In the genomic region with DNA sequence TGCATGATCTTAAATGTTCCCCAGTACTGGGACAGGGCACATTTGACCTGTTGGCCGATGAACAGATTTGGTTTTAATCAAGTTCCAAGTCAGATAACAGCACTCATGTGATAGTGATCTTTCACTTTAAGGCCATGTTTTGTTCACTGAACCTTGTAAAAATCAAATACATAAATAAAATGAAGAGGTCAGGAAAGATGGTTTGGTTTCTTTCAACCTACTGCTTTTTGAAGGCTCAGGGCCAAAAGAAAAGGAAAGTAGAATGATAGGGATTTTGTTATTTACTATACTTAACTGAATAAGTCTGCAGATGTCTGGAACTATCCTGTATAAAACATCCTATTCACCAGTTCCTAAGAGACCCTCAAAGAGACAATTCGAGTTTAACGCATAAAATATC, we compare ENCODE assay signal across 34 cellular contexts.
"Had no signal": no experiment of that assay in that cellular context is flagged by ENCODE, and none has a peak within 500 bp of the region (broad histone marks: within the 10 kb centered on the region; RNA-seq: fewer than 3 reads in every experiment).

No MANE protein-coding gene starts in this region.

- H3K4me3 ChIP-seq: MG63, PC-9 had no signal

- H3K4me1 Mint-ChIP-seq: activated CD4-positive, alpha-beta T cell treated with anti-CD3 and anti-CD28 coated beads for 36 hours; activated CD4-positive, alpha-beta T cell treated with anti-CD3 and anti-CD28 coated beads, Interleukin-2, amount 10 ng/mL, durations not matched to agents 7 days and 5 days; activated naive CD8-positive, alpha-beta T cell treated with anti-CD3 and anti-CD28 coated beads, Interleukin-2, amount 50 U/mL, for 24 hours; WTC11 had no signal

- H3K36me3 ChIP-seq: brain microvascular endothelial cell, MG63 had no signal

- H3K27me3 ChIP-seq: brain microvascular endothelial cell, MG63 had no signal

- H3K27ac Mint-ChIP-seq: activated CD4-positive, alpha-beta T cell treated with anti-CD3 and anti-CD28 coated beads for 36 hours; activated CD4-positive, alpha-beta T cell treated with anti-CD3 and anti-CD28 coated beads, Interleukin-2, amount 10 ng/mL, durations not matched to agents 7 days and 5 days; activated CD8-positive, alpha-beta T cell treated with anti-CD3 and anti-CD28 coated beads, Interleukin-2, amount 10 ng/mL, durations not matched to agents 7 days and 5 days; activated naive CD4-positive, alpha-beta T cell treated with anti-CD3 and anti-CD28 coated beads for 36 hours; activated naive CD4-positive, alpha-beta T cell treated with anti-CD3 and anti-CD28 coated beads, Interleukin-2, amount 50 U/mL, for 72 hours; activated naive CD8-positive, alpha-beta T cell treated with anti-CD3 and anti-CD28 coated beads, Interleukin-2, amount 50 U/mL, for 24 hours; activated T-cell treated with anti-CD3 and anti-CD28 coated beads, Interleukin-2, amount 50 U/mL, for 24 hours; activated T-helper 2 cell treated with anti-CD3 and anti-CD28 coated beads, Interferon-gamma antibody, Interleukin-2, Interleukin-4, amounts not matched to agents 10 μg/mL and 5 μg/mL and 100 μg/mL, durations not matched to agents 14 hours and 24 hours and 36 hours; WTC11 had no signal

- DNase-seq: activated CD4-positive, alpha-beta T cell treated with anti-CD3 and anti-CD28 coated beads for 36 hours; activated CD4-positive, alpha-beta T cell treated with anti-CD3 and anti-CD28 coated beads, Interleukin-2, amount 10 ng/mL, durations not matched to agents 7 days and 5 days; activated CD4-positive, alpha-beta T cell treated with anti-CD3 and anti-CD28 coated beads, Interleukin-2, amount 50 U/mL, for 48 hours; activated CD8-positive, alpha-beta T cell treated with anti-CD3 and anti-CD28 coated beads, Interleukin-2, amount 10 ng/mL, durations not matched to agents 7 days and 5 days; activated gamma-delta T cell treated with Interleukin-2 at 50 U/mL for 16 hours; activated naive CD4-positive, alpha-beta T cell treated with anti-CD3 and anti-CD28 coated beads for 36 hours; activated naive CD8-positive, alpha-beta T cell treated with anti-CD3 and anti-CD28 coated beads, Interleukin-2, amount 50 U/mL, for 24 hours; activated T-cell treated with anti-CD3 and anti-CD28 coated beads, Interleukin-2, amount 50 U/mL, for 24 hours; amniotic stem cell; aorta; brain microvascular endothelial cell; Kasumi-1; KG1; MG63; NCI-H1048; NCI-H1105 treated with DMSO at 0.1 percent for 48 hours; NCI-H1436; NCI-H1694; NCI-H1930; NCI-H2081 treated with DMSO at 0.1 percent for 48 hours; NCI-H226; NCI-H524 treated with DMSO at 0.1 percent for 48 hours; PC-9; SIG-M5; SW 1271; T-helper 1 cell; T-helper 2 cell; T1000 had no signal

- ATAC-seq: activated CD4-positive, alpha-beta T cell treated with anti-CD3 and anti-CD28 coated beads for 36 hours; activated CD4-positive, CD25-positive, alpha-beta regulatory T cell treated with anti-CD3 and anti-CD28 coated beads, Interleukin-2, amount 50 U/mL, for 24 hours; activated CD8-positive, alpha-beta T cell treated with anti-CD3 and anti-CD28 coated beads, Interleukin-2, amount 10 ng/mL, durations not matched to agents 7 days and 5 days; activated naive CD4-positive, alpha-beta T cell treated with anti-CD3 and anti-CD28 coated beads, Interleukin-2, amount 50 U/mL, for 72 hours; activated naive CD8-positive, alpha-beta T cell treated with anti-CD3 and anti-CD28 coated beads, Interleukin-2, amount 50 U/mL, for 24 hours; Right ventricle myocardium inferior; WTC11 had no signal

- H3K9me3 ChIP-seq: MG63 had no signal

- H3K4me3 Mint-ChIP-seq: activated CD4-positive, alpha-beta T cell treated with anti-CD3 and anti-CD28 coated beads for 36 hours; activated CD4-positive, alpha-beta T cell treated with anti-CD3 and anti-CD28 coated beads, Interleukin-2, amount 10 ng/mL, durations not matched to agents 7 days and 5 days; activated CD8-positive, alpha-beta T cell treated with anti-CD3 and anti-CD28 coated beads, Interleukin-2, amount 10 ng/mL, durations not matched to agents 7 days and 5 days; activated naive CD4-positive, alpha-beta T cell treated with anti-CD3 and anti-CD28 coated beads for 36 hours; activated naive CD8-positive, alpha-beta T cell treated with anti-CD3 and anti-CD28 coated beads, Interleukin-2, amount 50 U/mL, for 24 hours; activated T-cell treated with anti-CD3 and anti-CD28 coated beads, Interleukin-2, amount 50 U/mL, for 24 hours; WTC11 had no signal

- H3K9me3 Mint-ChIP-seq: activated CD4-positive, alpha-beta T cell treated with anti-CD3 and anti-CD28 coated beads, Interleukin-2, amount 10 ng/mL, durations not matched to agents 7 days and 5 days; activated naive CD4-positive, alpha-beta T cell treated with anti-CD3 and anti-CD28 coated beads for 36 hours; activated naive CD8-positive, alpha-beta T cell treated with anti-CD3 and anti-CD28 coated beads, Interleukin-2, amount 50 U/mL, for 24 hours; activated T-cell treated with anti-CD3 and anti-CD28 coated beads, Interleukin-2, amount 50 U/mL, for 24 hours; activated T-helper 2 cell treated with anti-CD3 and anti-CD28 coated beads, Interferon-gamma antibody, Interleukin-2, Interleukin-4, amounts not matched to agents 10 μg/mL and 5 μg/mL and 100 μg/mL, durations not matched to agents 14 hours and 24 hours and 36 hours had no signal

- H3K27ac ChIP-seq: brain microvascular endothelial cell, PC-9, RWPE1 had no signal

- H3K36me3 Mint-ChIP-seq: activated naive CD4-positive, alpha-beta T cell treated with anti-CD3 and anti-CD28 coated beads, Interleukin-2, amount 50 U/mL, for 72 hours; WTC11 had no signal
